Comparison of ENCODE assay signal across 21 cellular contexts in the genomic region with DNA sequence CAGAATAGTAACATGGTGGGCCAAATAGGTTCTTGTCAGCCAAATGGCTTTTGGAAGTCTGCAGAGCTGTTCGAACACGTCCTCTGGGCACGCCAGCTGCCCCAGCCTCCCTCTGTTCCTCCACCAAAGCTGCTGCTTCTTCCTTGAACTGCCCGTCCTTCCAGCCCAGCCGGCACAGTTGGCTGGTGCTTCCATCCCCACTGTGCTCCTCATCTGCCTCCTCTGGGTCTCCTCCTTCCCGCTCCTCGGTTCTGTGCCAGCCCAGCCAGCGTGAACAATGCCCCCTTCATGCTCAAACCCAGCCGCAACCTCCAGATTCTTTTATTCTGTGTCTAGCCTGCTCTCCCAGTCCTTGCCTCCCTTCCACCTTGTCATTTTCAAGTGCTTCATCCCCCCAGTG.
DNase-seq lines count a peak whose midpoint lies in the region; ATAC-seq lines count a peak whose summit lies in the region.
"Had no signal": no experiment of that assay in that cellular context is flagged by ENCODE, and none has a peak within 500 bp of the region (broad histone marks: within the 10 kb centered on the region; RNA-seq: fewer than 3 reads in every experiment).

No MANE protein-coding gene starts in this region.

- DNase-seq in NCI-H1694 treated with DMSO at 0.1 percent for 48 hours (lab: John Stamatoyannopoulos, UW) (peak; percentile 78), astrocyte of the hippocampus (ENCODE audit: low read depth, low spot score) (peak; percentile 12), inferior parietal cortex (ENCODE audit: extremely low spot score) (peak; percentile 52), substantia nigra (lab: John Stamatoyannopoulos, UW) (peak; percentile 17 to 82 (median 68))
- DNase-seq: activated CD4-positive, alpha-beta T cell treated with anti-CD3 and anti-CD28 coated beads, Interleukin-2, amount 10 ng/mL, durations not matched to agents 24 days and 14 days; activated CD8-positive, alpha-beta memory T cell treated with anti-CD3 and anti-CD28 coated beads, Interleukin-2, amount 10 ng/mL, durations not matched to agents 7 days and 5 days; activated naive CD8-positive, alpha-beta T cell treated with anti-CD3 and anti-CD28 coated beads for 36 hours; Caco-2; foreskin keratinocyte; H9; Karpas-422; mesendoderm; NCI-H1048; SHP77 treated with DMSO at 0.1 percent for 48 hours; stimulated activated CD4-positive, alpha-beta T cell treated with anti-CD3 and anti-CD28 coated beads, Interleukin-4, amount 100 ng/mL, for 1 hour; upper lobe of right lung had no signal

- H3K27ac ChIP-seq in substantia nigra (ENCODE audit: low read depth, low read length, poor library complexity, severe bottlenecking), result peak overlapping the region; percentile 88
- H3K27ac ChIP-seq: epithelial cell of prostate, foreskin keratinocyte, upper lobe of right lung had no signal

- ATAC-seq in GM18909 (IDR thresholded peaks at IDR 0.05; ENCODE audit: poor library complexity, unreplicated experiment) (no peak), HG02763 (IDR thresholded peaks at IDR 0.05; ENCODE audit: unreplicated experiment) (no peak), HG03280 (IDR thresholded peaks at IDR 0.05; ENCODE audit: unreplicated experiment) (no peak)
- ATAC-seq: activated T-helper 17 cell treated with anti-CD3 and anti-CD28 coated beads, Interleukin-2, amount 50 U/mL, for 72 hours had no signal

Comparison
In these comparisons a context has a peak if more than half of its experiments do, and no peak if none do; other contexts are left out.
1. DNase-seq: peak in every context shown above with its lines; median percentile 78 in NCI-H1694 treated with DMSO at 0.1 percent for 48 hours; 68 in substantia nigra; 52 in inferior parietal cortex; 12 in astrocyte of the hippocampus.